14 cellular contexts compared by ENCODE assay signal in genomic region chr16:85733839-85734170, GRCh38. TPM values are rescaled to one million over a fixed set of nuclear protein-coding genes. Genes with fewer than 3 reads are reported as not detected.
A peak's percentile ranks its signal among the peaks of the same experiment; 100 is the strongest.
DNase-seq lines count a peak whose midpoint lies in the region; ATAC-seq and TF ChIP-seq lines count a peak whose summit lies in the region.
"Had no signal": no experiment of that assay in that cellular context is flagged by ENCODE, and none has a peak within 500 bp of the region (broad histone marks: within the 10 kb centered on the region; RNA-seq: fewer than 3 reads in every experiment).

No MANE protein-coding gene starts in this region.

- peak overlapping the region; percentile 28 for H3K4me2 ChIP-seq in neuronal stem cell (ENCODE audit: insufficient read depth, low read length, poor library complexity, severe bottlenecking)

- ATAC-seq in HG03460 (IDR thresholded peaks at IDR 0.05; ENCODE audit: unreplicated experiment), result no peak
- no peak for ATAC-seq in HG03025 (IDR thresholded peaks at IDR 0.05; ENCODE audit: low FRiP score, unreplicated experiment)

- H3K9ac ChIP-seq in endodermal cell (ENCODE audit: extremely low read depth, low read length, poor library complexity, severe bottlenecking), result no peak overlapping the region
- no peak overlapping the region for H3K9ac ChIP-seq in neuronal stem cell (ENCODE audit: low read depth, low read length, poor library complexity)

- no peak overlapping the region for H4K8ac ChIP-seq in neuronal stem cell (ENCODE audit: low read depth, low read length)

- no peaks in the 10 kb centered on the region for H3K9me3 Mint-ChIP-seq in endodermal cell
- H3K9me3 Mint-ChIP-seq: activated naive CD4-positive, alpha-beta T cell treated with anti-CD3 and anti-CD28 coated beads, Interleukin-2, amount 50 U/mL, for 24 hours had no signal

- H2BK5ac ChIP-seq in neuronal stem cell (ENCODE audit: low read length), result no peak overlapping the region

- H3K4ac ChIP-seq in neuronal stem cell (ENCODE audit: low read length), result no peak overlapping the region

- DNase-seq in ELF-1 (ENCODE audit: low read depth, low spot score) (peak; percentile 91), NOMO-1 treated with dmso at 0.1 percent for 144 hours (lab: John Stamatoyannopoulos, UW; ENCODE audit: unreplicated experiment) (peak; percentile 29), endodermal cell (peak; percentile 97), neuronal stem cell (ENCODE audit: low spot score) (peak; percentile 71), COR-L47 (lab: John Stamatoyannopoulos, UW) (no peak)
- DNase-seq: dermis blood vessel endothelial cell; DMS53; NCI-H1105 treated with DMSO at 0.1 percent for 48 hours; pancreas; stimulated activated naive CD4-positive, alpha-beta T cell treated with Interleukin-2 at 50 U/mL for 16 hours; T-helper 2 cell had no signal

- H3K4me1 Mint-ChIP-seq in endodermal cell, result peaks cover 3% of the 10 kb centered on the region

- H3K4me1 ChIP-seq in endodermal cell (ENCODE audit: control insufficient read depth, insufficient read depth, low read length) (no peaks in the 10 kb centered on the region), neuronal stem cell (ENCODE audit: control insufficient read depth in 2 of 2, insufficient read depth in 1 of 2, low read depth in 1 of 2, low read length in 2 of 2) (peaks cover 11% of the 10 kb centered on the region in 2 donors)

- no peaks in the 10 kb centered on the region for H3K79me1 ChIP-seq in neuronal stem cell (ENCODE audit: low read depth, low read length)

- no peak overlapping the region for H3K18ac ChIP-seq in neuronal stem cell (ENCODE audit: low read length)

- H2AK5ac ChIP-seq in neuronal stem cell (ENCODE audit: low read depth, low read length), result no peak overlapping the region

- H3K4me3 ChIP-seq in endodermal cell (ENCODE audit: low read length), result no peak overlapping the region
- H3K4me3 ChIP-seq in neuronal stem cell (ENCODE audit: low read length in 2 of 2), result no peak overlapping the region
- H3K4me3 ChIP-seq: pancreas had no signal

- no peak overlapping the region for H3K27ac ChIP-seq in endodermal cell (ENCODE audit: low read depth, low read length)
- no peak overlapping the region for H3K27ac ChIP-seq in neuronal stem cell (replicated peaks; ENCODE audit: low read length)
- H3K27ac ChIP-seq: pancreas had no signal

- no peak overlapping the region for H3K14ac ChIP-seq in neuronal stem cell (ENCODE audit: low read length)

- no peak for TF ChIP-seq CTCF in endodermal cell (conservative IDR thresholded peaks at IDR 0.05)

- peaks cover 2% of the 10 kb centered on the region for H3K36me3 Mint-ChIP-seq in endodermal cell (ENCODE audit: low read depth)
- H3K36me3 Mint-ChIP-seq: activated naive CD4-positive, alpha-beta T cell treated with anti-CD3 and anti-CD28 coated beads, Interleukin-2, amount 50 U/mL, for 24 hours had no signal

- H3K23ac ChIP-seq in neuronal stem cell (ENCODE audit: low read depth, low read length, poor library complexity), result no peak overlapping the region

- 23 to 28% methylated on average over 11 of the region's 11 CpGs for WGBS in endodermal cell (ENCODE audit: insufficient coverage in 1 of 2, insufficient read length in 1 of 2), 2 experiments
- WGBS in neuronal stem cell (ENCODE audit: extremely low coverage in 2 of 2, insufficient read length in 2 of 2, insufficient replicate concordance in 1 of 2), 2 donors, result no CpG with 5 or more reads among the region's 11 CpGs

- H2BK15ac ChIP-seq in neuronal stem cell (ENCODE audit: low read length), result no peak overlapping the region

- no peak overlapping the region for H2BK120ac ChIP-seq in neuronal stem cell (ENCODE audit: low read depth, low read length)

- H3K36me3 ChIP-seq in endodermal cell (ENCODE audit: control insufficient read depth, insufficient read depth, low read length), result no peaks in the 10 kb centered on the region
- H3K36me3 ChIP-seq in neuronal stem cell (replicated peaks in 1 of 2; ENCODE audit: control insufficient read depth in 2 of 2, insufficient read depth in 2 of 2, low read length in 2 of 2), result no peaks in the 10 kb centered on the region
- H3K36me3 ChIP-seq: pancreas had no signal

- H3K9me3 ChIP-seq in endodermal cell (ENCODE audit: control insufficient read depth, low read length) (no peaks in the 10 kb centered on the region), neuronal stem cell (replicated peaks in 1 of 2; ENCODE audit: control insufficient read depth in 2 of 2, insufficient read depth in 1 of 2, low read depth in 1 of 2, low read length in 2 of 2) (no peaks in the 10 kb centered on the region)
- H3K9me3 ChIP-seq: pancreas had no signal

- H2AFZ ChIP-seq in neuronal stem cell (ENCODE audit: low read length), result no peak overlapping the region

- no peak overlapping the region for H2BK12ac ChIP-seq in neuronal stem cell (ENCODE audit: low read length)

- no peak overlapping the region for H3K27ac Mint-ChIP-seq in endodermal cell
- H3K27ac Mint-ChIP-seq: activated naive CD4-positive, alpha-beta T cell treated with anti-CD3 and anti-CD28 coated beads, Interleukin-2, amount 50 U/mL, for 24 hours had no signal

- no peaks in the 10 kb centered on the region for H3K27me3 Mint-ChIP-seq in endodermal cell (ENCODE audit: insufficient read depth)
- H3K27me3 Mint-ChIP-seq: activated naive CD4-positive, alpha-beta T cell treated with anti-CD3 and anti-CD28 coated beads, Interleukin-2, amount 50 U/mL, for 24 hours had no signal

- H3K27me3 ChIP-seq in endodermal cell (ENCODE audit: control insufficient read depth, insufficient read depth, low read length, poor library complexity, severe bottlenecking) (no peaks in the 10 kb centered on the region), neuronal stem cell (ENCODE audit: control insufficient read depth in 3 of 3, insufficient read depth in 3 of 3, low read depth in 1 of 3, low read length in 3 of 3) (no peaks in the 10 kb centered on the region)
- H3K27me3 ChIP-seq: pancreas had no signal

- no peak overlapping the region for H4K91ac ChIP-seq in neuronal stem cell (ENCODE audit: low read depth, low read length, poor library complexity)

- H3K4me3 Mint-ChIP-seq in endodermal cell, result no peak overlapping the region

RNA-seq across cellular contexts. Expression of gene C16orf74, which starts 17.1 kb away (rescaled TPM):
- 1 to 10 TPM; 3.6 to 7.4 TPM for total RNA-seq in endodermal cell
- polyA plus RNA-seq in endodermal cell (2013, experiment 1 of 2), result 1.7 TPM
- 2.0 TPM for polyA plus RNA-seq in endodermal cell (2013, experiment 2 of 2)
- 2.8 TPM for polyA plus RNA-seq in neuronal stem cell (2013, experiment 1 of 2)
- polyA plus RNA-seq in neuronal stem cell (2013, experiment 2 of 2), result 3.0 TPM

RNA-seq across cellular contexts. Expression of gene GINS2, which starts 45.1 kb away (rescaled TPM):
- total RNA-seq in endodermal cell, result 10 to 100 TPM; 32.8 to 42.3 TPM
- polyA plus RNA-seq in endodermal cell (2013, experiment 1 of 2), result 31.2 TPM
- 30.9 TPM for polyA plus RNA-seq in endodermal cell (2013, experiment 2 of 2)
- 32.2 TPM for polyA plus RNA-seq in neuronal stem cell (2013, experiment 1 of 2)
- polyA plus RNA-seq in neuronal stem cell (2013, experiment 2 of 2), result 33.2 TPM
